In genomic region chr20:50169329-50169823, GRCh38 we compare ENCODE assay signal across 8 cellular contexts. TPM values are rescaled to one million over a fixed set of nuclear protein-coding genes. Genes with fewer than 3 reads are reported as not detected.
A peak's percentile ranks its signal among the peaks of the same experiment; 100 is the strongest.
DNase-seq lines count a peak whose midpoint lies in the region; ATAC-seq and TF ChIP-seq lines count a peak whose summit lies in the region.

No MANE protein-coding gene starts in this region.

- H3K27me3 Mint-ChIP-seq in natural killer cell (ENCODE audit: low read depth in 2 of 2), result peaks cover 13 to 14% of the 10 kb centered on the region in 2 donors

- H3K27me3 ChIP-seq in BE2C, result no peaks in the 10 kb centered on the region

- H3K4me1 ChIP-seq in BE2C (0 out of 2 replicates have a peak, but pooled peaks cover 2% of the 10 kb centered on the region), HEK293 (ENCODE audit: control insufficient read depth, insufficient read depth, low read length) (no peaks in the 10 kb centered on the region)

- peak; percentile 74 for DNase-seq in BE2C
- peak; percentile 50 for DNase-seq in NOMO-1 treated with dmso at 0.1 percent for 144 hours (lab: John Stamatoyannopoulos, UW; ENCODE audit: unreplicated experiment)
- DNase-seq in activated CD8-positive, alpha-beta memory T cell treated with anti-CD3 and anti-CD28 coated beads, Interleukin-2, amount 50 U/mL, for 4 hours, result peak; percentile 87
- DNase-seq in erythroblast (lab: John Stamatoyannopoulos, UW), result peak; percentile 74 to 90
- peak; percentile 83 for DNase-seq in natural killer cell
- DNase-seq in stimulated activated naive CD4-positive, alpha-beta T cell treated with Interleukin-2 at 50 U/mL for 16 hours (lab: John Stamatoyannopoulos, UW), result peak; percentile 64

- H3K9me3 ChIP-seq in BE2C, result no peaks in the 10 kb centered on the region
- H3K9me3 ChIP-seq in HEK293 (ENCODE audit: control insufficient read depth, insufficient read depth, low read depth, low read length), result no peaks in the 10 kb centered on the region

- CTCF ChIA-PET in HEK293 (lab: Yijun Ruan, JAX), result interaction anchor here (0.6 to 8.2 kb wide), 28 partner anchors 9 to 576 kb away, joined by 3 to 94 read pairs (median 5); partner anchors contain the start of genes PEDS1 and UBE2V1

- POLR2A ChIA-PET in HEK293 (lab: Yijun Ruan, JAX), result interaction anchor here (1.4 to 1.7 kb wide), 2 partner anchors 16 to 48 kb away, joined by 5 to 11 read pairs; partner anchors contain the start of gene PEDS1

- H3K4me3 Mint-ChIP-seq in natural killer cell, result no peak overlapping the region

- H3K36me3 Mint-ChIP-seq in natural killer cell, result no peaks in the 10 kb centered on the region

- H3K27ac Mint-ChIP-seq in natural killer cell, result peak overlapping the region in 1 of 2 donors; percentile 35

- peaks cover 9 to 17% of the 10 kb centered on the region in 2 donors for H3K4me1 Mint-ChIP-seq in natural killer cell

- intact Hi-C loops in natural killer cell (cut with micrococcal nuclease), result loop anchor here (1.0 to 2.0 kb wide), 2 partner anchors 48 to 191 kb away; no protein-coding TSS in a partner anchor

- no peak overlapping the region for H3K27ac ChIP-seq in HEK293 (ENCODE audit: extremely low read depth, low read depth, low read length)

- H3K36me3 ChIP-seq in BE2C, result no peaks in the 10 kb centered on the region
- no peaks in the 10 kb centered on the region for H3K36me3 ChIP-seq in HEK293 (ENCODE audit: control insufficient read depth in 2 of 2, insufficient read depth in 1 of 2, low read length in 2 of 2)

- ATAC-seq in natural killer cell, result peak; percentile 71 to 88 (median 84)
- no peak for ATAC-seq in HG02981 (IDR thresholded peaks at IDR 0.05; ENCODE audit: unreplicated experiment)

- H3K4me3 ChIP-seq in BE2C (ENCODE audit: low read depth, low read length) (no peak overlapping the region), HEK293 (ENCODE audit: low read depth, low read length) (no peak overlapping the region)

- TF ChIP-seq POLR2A in erythroblast (IDR thresholded peaks at IDR 0.05; ENCODE audit: low read length), result no peak

- no peaks in the 10 kb centered on the region for H3K9me3 Mint-ChIP-seq in natural killer cell

- TF ChIP-seq CTCF in BE2C (IDR thresholded peaks at IDR 0.05; ENCODE audit: low read depth, low read length), result peak; percentile 98
- peak; percentile 67 for TF ChIP-seq CTCF in HEK293 (tag by site-specific recombination; IDR thresholded peaks at IDR 0.05)
- peak; percentile 96 for TF ChIP-seq CTCF in natural killer cell (IDR thresholded peaks at IDR 0.05)

TF ChIP-seq in HEK293, 187 proteins besides CTCF, POLR2A, EP300 and RAD21 (continues in another document):
- TF ChIP-seq ZBTB8A (tag by site-specific recombination; IDR thresholded peaks at IDR 0.05) (no peak), ZNF138 (tag by site-specific recombination; IDR thresholded peaks at IDR 0.05; ENCODE audit: borderline replicate concordance) (no peak), BCL6B (tag by site-specific recombination; IDR thresholded peaks at IDR 0.05) (no peak), PRDM1 (tag by site-specific recombination; IDR thresholded peaks at IDR 0.05) (0 out of 2 replicates have a peak, but pooled peaks have one; percentile 9), ZNF324 (tag by site-specific recombination; IDR thresholded peaks at IDR 0.05) (0 out of 2 replicates have a peak, but pooled peaks have one; percentile 58), ZNF426 (tag by site-specific recombination; IDR thresholded peaks at IDR 0.05) (no peak), ZNF214 (tag by site-specific recombination; IDR thresholded peaks at IDR 0.05; ENCODE audit: borderline replicate concordance) (no peak), ZNF654 (tag by site-specific recombination; IDR thresholded peaks at IDR 0.05; ENCODE audit: low read depth) (peak; percentile 90), PBX3 (CRISPR knock-in tag; IDR thresholded peaks at IDR 0.05) (no peak), ZFHX2 (tag by site-specific recombination; conservative IDR thresholded peaks at IDR 0.05) (no peak), ZNF146 (tag by site-specific recombination; IDR thresholded peaks at IDR 0.05) (no peak), SP7 (tag by site-specific recombination; IDR thresholded peaks at IDR 0.05) (no peak), ZNF768 (tag by site-specific recombination; IDR thresholded peaks at IDR 0.05) (no peak), HOXD13 (CRISPR knock-in tag; IDR thresholded peaks at IDR 0.05; ENCODE audit: borderline replicate concordance) (no peak), ZSCAN4 (tag by site-specific recombination; IDR thresholded peaks at IDR 0.05) (no peak), ZNF600 (tag by site-specific recombination; IDR thresholded peaks at IDR 0.05) (peak; percentile 87), ZNF561 (tag by site-specific recombination; IDR thresholded peaks at IDR 0.05; ENCODE audit: borderline replicate concordance) (peak; percentile 52; the same call in 1 of the 2 replicates), ZNF449 (tag by site-specific recombination; IDR thresholded peaks at IDR 0.05) (no peak), ZNF404 (tag by site-specific recombination; IDR thresholded peaks at IDR 0.05) (no peak), PATZ1 (tag by site-specific recombination; IDR thresholded peaks at IDR 0.05) (no peak)

RNA-seq across cellular contexts. Expression of gene PEDS1, which starts 15.9 kb away (rescaled TPM):
- 81.0 TPM for polyA plus RNA-seq in BE2C (2012; ENCODE audit: insufficient read depth, insufficient read length, low read depth)
- 10 to 100 TPM; 27.4 to 32.8 (median 31.5) TPM for total RNA-seq in natural killer cell

RNA-seq across cellular contexts. Expression of gene CEBPB, which starts 21.3 kb away (rescaled TPM):
- 139 TPM for polyA plus RNA-seq in BE2C (2012; ENCODE audit: insufficient read depth, insufficient read length, low read depth)
- total RNA-seq in natural killer cell, result 10 to 100 TPM; 32.1 to 79.8 (median 68.2) TPM

RNA-seq across cellular contexts. Expression of gene UBE2V1, which starts 56.4 kb away (rescaled TPM):
- 88.4 TPM for polyA plus RNA-seq in BE2C (2012; ENCODE audit: insufficient read depth, insufficient read length, low read depth)
- 100 to 1,000 TPM; 194 to 238 (median 236) TPM for total RNA-seq in natural killer cell
